Comparison of ENCODE assay signal across 35 cellular contexts in genomic region chr6:163679012-163679660, GRCh38.
"Had no signal": no experiment of that assay in that cellular context is flagged by ENCODE, and none has a peak within 500 bp of the region (broad histone marks: within the 10 kb centered on the region; RNA-seq: fewer than 3 reads in every experiment).

No MANE protein-coding gene starts in this region.

- H3K36me3 ChIP-seq: adrenal gland, brain microvascular endothelial cell, breast epithelium, cardiac muscle cell had no signal

- H3K4me1 ChIP-seq: adrenal gland, body of pancreas, breast epithelium had no signal

- H3K4me3 ChIP-seq: adrenal gland, body of pancreas, breast epithelium, cardiac muscle cell had no signal

- H3K27ac ChIP-seq: adrenal gland, body of pancreas, brain microvascular endothelial cell, breast epithelium, cardiac muscle cell, VCaP had no signal

- H3K9me3 ChIP-seq: adrenal gland, body of pancreas had no signal

- FAIRE-seq: astrocyte, TTC549 had no signal

- DNase-seq: activated B cell treated with CpG ODN at 0.5 μM for 24 hours; activated CD4-positive, alpha-beta memory T cell treated with anti-CD3 and anti-CD28 coated beads for 36 hours; activated CD4-positive, alpha-beta T cell treated with anti-CD3 and anti-CD28 coated beads for 4 hours; activated CD4-positive, alpha-beta T cell treated with anti-CD3 and anti-CD28 coated beads, Interleukin-2, amount 10 ng/mL, durations not matched to agents 24 days and 14 days; activated CD4-positive, alpha-beta T cell treated with anti-CD3 and anti-CD28 coated beads, Interleukin-2, amount 50 U/mL, for 1 hour; activated CD4-positive, alpha-beta T cell treated with anti-CD3 and anti-CD28 coated beads, Interleukin-2, amount 50 U/mL, for 4 hours; activated CD4-positive, CD25-positive, alpha-beta regulatory T cell treated with anti-CD3 and anti-CD28 coated beads, Interleukin-2, amount 50 U/mL, for 72 hours; activated CD8-positive, alpha-beta memory T cell treated with anti-CD3 and anti-CD28 coated beads, Interleukin-2, amount 50 U/mL, for 4 hours; activated CD8-positive, alpha-beta T cell treated with anti-CD3 and anti-CD28 coated beads for 36 hours; activated effector memory CD4-positive, alpha-beta T cell treated with anti-CD3 and anti-CD28 coated beads, Interleukin-2, amount 50 U/mL, for 16 hours; activated gamma-delta T cell treated with Interleukin-2 at 50 U/mL for 16 hours; activated naive CD4-positive, alpha-beta T cell; activated naive CD4-positive, alpha-beta T cell treated with anti-CD3 and anti-CD28 coated beads for 36 hours; activated naive CD4-positive, alpha-beta T cell treated with anti-CD3 and anti-CD28 coated beads, Interleukin-2, amount 50 U/mL, for 16 hours; activated naive CD8-positive, alpha-beta T cell treated with anti-CD3 and anti-CD28 coated beads for 36 hours; activated T-cell treated with anti-CD3 and anti-CD28 coated beads for 4 hours; activated T-cell treated with anti-CD3 and anti-CD28 coated beads, Interleukin-2, amount 50 U/mL, for 1 hour; activated T-cell treated with anti-CD3 and anti-CD28 coated beads, Interleukin-2, amount 50 U/mL, for 4 hours; activated T-cell treated with anti-CD3 and anti-CD28 coated beads, Interleukin-2, amount 50 U/mL, for 72 hours; adrenal gland; amniotic stem cell; aorta; caudate nucleus; T-helper 1 cell; T-helper 2 cell; T-helper 9 cell had no signal

- ATAC-seq: activated CD8-positive, alpha-beta T cell treated with anti-CD3 and anti-CD28 coated beads for 36 hours; activated naive CD4-positive, alpha-beta T cell treated with anti-CD3 and anti-CD28 coated beads, Interleukin-2, amount 50 U/mL, for 72 hours; activated T-cell treated with anti-CD3 and anti-CD28 coated beads, Interleukin-2, amount 50 U/mL, for 4 hours; activated T-cell treated with anti-CD3 and anti-CD28 coated beads, Interleukin-2, amount 50 U/mL, for 72 hours; activated T-helper 17 cell treated with anti-CD3 and anti-CD28 coated beads, Interleukin-2, amount 50 U/mL, for 72 hours; body of pancreas had no signal

- H3K27me3 ChIP-seq: adrenal gland, body of pancreas, brain microvascular endothelial cell, breast epithelium, cardiac muscle cell had no signal
